13 cellular contexts compared by ENCODE assay signal in the genomic region with DNA sequence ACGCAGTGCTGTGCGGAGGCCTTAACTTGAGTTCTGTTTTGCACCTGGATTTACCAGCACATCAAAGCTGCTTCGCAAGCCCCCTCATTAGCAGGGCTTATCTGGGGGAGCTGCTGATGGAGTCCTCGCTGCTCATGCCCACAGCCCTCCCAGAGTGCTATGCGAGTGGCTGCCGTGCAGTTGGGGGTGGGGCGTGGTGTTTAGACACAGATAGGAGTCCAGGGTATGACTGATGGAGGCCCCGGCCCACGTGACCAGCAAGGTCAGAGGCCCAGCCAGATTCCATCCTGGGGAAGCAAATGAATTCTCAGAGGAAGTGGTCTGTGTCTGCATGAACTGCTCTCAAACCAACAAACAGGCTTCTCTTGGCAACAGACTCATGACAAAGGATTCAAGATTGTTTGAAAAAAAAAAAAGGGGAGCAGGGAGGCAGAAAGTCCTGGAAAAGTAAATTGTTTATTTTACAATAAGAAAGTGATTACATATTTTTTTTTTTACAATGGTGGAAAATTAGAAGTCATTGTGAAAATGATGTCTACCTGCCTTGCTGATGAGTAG. TPM values are rescaled to one million over a fixed set of nuclear protein-coding genes. Genes with fewer than 3 reads are reported as not detected.
A peak's percentile ranks its signal among the peaks of the same experiment; 100 is the strongest.
DNase-seq lines count a peak whose midpoint lies in the region; ATAC-seq and TF ChIP-seq lines count a peak whose summit lies in the region.
"Not testable (repeated sequence)": the region's sequence is repeated elsewhere in the genome, so short reads cannot be mapped to it uniquely, and the experiment has no call there.
"Had no signal": no experiment of that assay in that cellular context is flagged by ENCODE, and none has a peak within 500 bp of the region (broad histone marks: within the 10 kb centered on the region; RNA-seq: fewer than 3 reads in every experiment).

No MANE protein-coding gene starts in this region.

- not testable (repeated sequence) for H3K36me3 Mint-ChIP-seq in HFFc6 (ENCODE audit: low read depth); activated naive CD8-positive, alpha-beta T cell treated with anti-CD3 and anti-CD28 coated beads, Interleukin-2, amount 10 ng/mL, durations not matched to agents 7 days and 5 days; dendritic cell treated with granulocyte-macrophage colony-stimulating factor and Interleukin-4, amounts not matched to agents 40 ng/mL and 50 ng/mL, for 4 days (ENCODE audit: low read depth); mesothelial cell of epicardium

- intact Hi-C loops in dendritic cell treated with granulocyte-macrophage colony-stimulating factor and Interleukin-4, amounts not matched to agents 40 ng/mL and 50 ng/mL, for 4 days (cut with micrococcal nuclease), result not testable (repeated sequence)

- peak overlapping the region; percentile 88 for H3K27ac Mint-ChIP-seq in HFFc6
- peak overlapping the region; percentile 72 for H3K27ac Mint-ChIP-seq in activated naive CD8-positive, alpha-beta T cell treated with anti-CD3 and anti-CD28 coated beads, Interleukin-2, amount 10 ng/mL, durations not matched to agents 7 days and 5 days
- H3K27ac Mint-ChIP-seq in dendritic cell treated with granulocyte-macrophage colony-stimulating factor and Interleukin-4, amounts not matched to agents 40 ng/mL and 50 ng/mL, for 4 days, result peak overlapping the region; percentile 43
- peak overlapping the region; percentile 75 for H3K27ac Mint-ChIP-seq in mesothelial cell of epicardium

- not testable (repeated sequence) for H3K27me3 Mint-ChIP-seq in HFFc6 (ENCODE audit: insufficient read depth); activated naive CD8-positive, alpha-beta T cell treated with anti-CD3 and anti-CD28 coated beads, Interleukin-2, amount 10 ng/mL, durations not matched to agents 7 days and 5 days; dendritic cell treated with granulocyte-macrophage colony-stimulating factor and Interleukin-4, amounts not matched to agents 40 ng/mL and 50 ng/mL, for 4 days; mesothelial cell of epicardium (ENCODE audit: low read depth)

- POLR2A ChIA-PET in activated naive CD8-positive, alpha-beta T cell treated with anti-CD3 and anti-CD28 coated beads, Interleukin-2, amount 10 ng/mL, durations not matched to agents 7 days and 5 days (lab: Charles Lee), result not testable (repeated sequence)

- ATAC-seq in activated naive CD8-positive, alpha-beta T cell treated with anti-CD3 and anti-CD28 coated beads, Interleukin-2, amount 10 ng/mL, durations not matched to agents 7 days and 5 days (ENCODE audit: low read depth), result not testable (repeated sequence)

- 0 out of 2 replicates have a peak overlapping the region, but pooled peaks have one; percentile 27 for H3K4me3 Mint-ChIP-seq in HFFc6
- not testable (repeated sequence) for H3K4me3 Mint-ChIP-seq in activated naive CD8-positive, alpha-beta T cell treated with anti-CD3 and anti-CD28 coated beads, Interleukin-2, amount 10 ng/mL, durations not matched to agents 7 days and 5 days; dendritic cell treated with granulocyte-macrophage colony-stimulating factor and Interleukin-4, amounts not matched to agents 40 ng/mL and 50 ng/mL, for 4 days; mesothelial cell of epicardium

- H3K4me3 ChIP-seq in fibroblast of villous mesenchyme (ENCODE audit: low read depth, low read length), result not testable (repeated sequence)

- DNase-seq in AG09319 (ENCODE audit: extremely low read depth, low read depth) (peak; percentile 32), HFFc6 (peak; percentile 71), OCI-M1 (lab: John Stamatoyannopoulos, UW) (peak; percentile 54), fibroblast of villous mesenchyme (ENCODE audit: low read depth) (peak; percentile 30), renal cortical epithelial cell (ENCODE audit: low read depth) (peak; percentile 71)
- not testable (repeated sequence) for DNase-seq in activated naive CD8-positive, alpha-beta T cell treated with anti-CD3 and anti-CD28 coated beads, Interleukin-2, amount 10 ng/mL, durations not matched to agents 7 days and 5 days; mesothelial cell of epicardium (ENCODE audit: low spot score in 2 of 2, unreplicated experiment in 2 of 2)

- H3K4me1 Mint-ChIP-seq in HFFc6 (ENCODE audit: low read depth) (peaks cover 24% of the 10 kb centered on the region), mesothelial cell of epicardium (peaks cover 15% of the 10 kb centered on the region)
- H3K4me1 Mint-ChIP-seq in activated naive CD8-positive, alpha-beta T cell treated with anti-CD3 and anti-CD28 coated beads, Interleukin-2, amount 10 ng/mL, durations not matched to agents 7 days and 5 days, result peaks cover 14% of the 10 kb centered on the region
- H3K4me1 Mint-ChIP-seq in dendritic cell treated with granulocyte-macrophage colony-stimulating factor and Interleukin-4, amounts not matched to agents 40 ng/mL and 50 ng/mL, for 4 days (ENCODE audit: low read depth), result not testable (repeated sequence)

- H3K9me3 Mint-ChIP-seq in HFFc6; activated naive CD8-positive, alpha-beta T cell treated with anti-CD3 and anti-CD28 coated beads, Interleukin-2, amount 10 ng/mL, durations not matched to agents 7 days and 5 days; dendritic cell treated with granulocyte-macrophage colony-stimulating factor and Interleukin-4, amounts not matched to agents 40 ng/mL and 50 ng/mL, for 4 days; mesothelial cell of epicardium: not testable (repeated sequence)

- TF ChIP-seq CTCF in AG09319 (IDR thresholded peaks at IDR 0.05; ENCODE audit: low read depth, low read length); HFFc6 (IDR thresholded peaks at IDR 0.05); fibroblast of villous mesenchyme (IDR thresholded peaks at IDR 0.05; ENCODE audit: insufficient read depth, low read depth, low read length); mesothelial cell of epicardium (IDR thresholded peaks at IDR 0.05; ENCODE audit: unreplicated experiment): not testable (repeated sequence)

RNA-seq across cellular contexts. Expression of a gene that starts 6.2 kb away (rescaled TPM):
- 10 to 100 TPM; 47.3 to 61.5 (median 59.1) TPM for total RNA-seq in HFFc6 (2021; fragmentation: NEBNext Ultra II Directional; extraction: Animal tissue kit (Norgen Biotek cat#: 25700))
- total RNA-seq in activated naive CD8-positive, alpha-beta T cell treated with anti-CD3 and anti-CD28 coated beads, Interleukin-2, amount 10 ng/mL, durations not matched to agents 7 days and 5 days, result 10 to 100 TPM; 55.4 to 59.4 TPM
- total RNA-seq in fibroblast of villous mesenchyme, result 30.3 and 40.2 TPM in 2 replicates
- 80.8 to 88.0 TPM (median 82.9 TPM) in 3 replicates for total RNA-seq in mesothelial cell of epicardium
- 15.8 and 46.2 TPM in 2 replicates for total RNA-seq in renal cortical epithelial cell

RNA-seq across cellular contexts. Expression of a gene that starts 19.5 kb away (rescaled TPM):
- under 1 TPM; 0.17 to 0.61 (median 0.27) TPM for total RNA-seq in HFFc6 (2021; fragmentation: NEBNext Ultra II Directional; extraction: Animal tissue kit (Norgen Biotek cat#: 25700))
- total RNA-seq in activated naive CD8-positive, alpha-beta T cell treated with anti-CD3 and anti-CD28 coated beads, Interleukin-2, amount 10 ng/mL, durations not matched to agents 7 days and 5 days, result under 1 TPM in 1 of 2 experiments, not detected in 1; 0.11 TPM
- total RNA-seq in fibroblast of villous mesenchyme, result 0.97 and 2.2 TPM in 2 replicates
- total RNA-seq in mesothelial cell of epicardium, result 2.9 to 4.1 TPM (median 3.6 TPM) in 3 replicates
- 0.10 TPM in 1 of 2 replicates, not detected in the other for total RNA-seq in renal cortical epithelial cell
- total RNA-seq: activated CD8-positive, alpha-beta T cell treated with anti-CD3 and anti-CD28 coated beads for 36 hours; CD8-positive, alpha-beta memory T cell; G401; GM23338; T-helper 17 cell had no signal
